In genomic region chr14:25882899-25883298, GRCh38 we compare ENCODE assay signal across 36 cellular contexts.
"Had no signal": no experiment of that assay in that cellular context is flagged by ENCODE, and none has a peak within 500 bp of the region (broad histone marks: within the 10 kb centered on the region; RNA-seq: fewer than 3 reads in every experiment).

No MANE protein-coding gene starts in this region.

- H3K36me3 ChIP-seq: MG63 had no signal

- H3K9me3 ChIP-seq: MG63 had no signal

- DNase-seq: Karpas-422, Kasumi-1, MG63, MM.1S, MV-4-11, NCI-H1048, NCI-H1092, NCI-H1092 treated with DMSO at 0.1 percent for 48 hours, NCI-H1105, NCI-H1105 treated with DMSO at 0.1 percent for 48 hours, NCI-H1417, NCI-H1417 treated with DMSO at 0.1 percent for 48 hours, NCI-H1436, NCI-H1436 treated with DMSO at 0.1 percent for 48 hours, NCI-H146, NCI-H1694, NCI-H1694 treated with DMSO at 0.1 percent for 48 hours, NCI-H187, NCI-H187 treated with DMSO at 0.1 percent for 48 hours, NCI-H1930, NCI-H2029, NCI-H2029 treated with DMSO at 0.1 percent for 48 hours, NCI-H2081, NCI-H2081 treated with DMSO at 0.1 percent for 48 hours, NCI-H2107, NCI-H2171, NCI-H2171 treated with DMSO at 0.1 percent for 48 hours, NCI-H2227 treated with DMSO at 0.1 percent for 48 hours, NCI-H226, NCI-H345, NCI-H446, NCI-H446 treated with DMSO at 0.1 percent for 48 hours, NCI-H510A, NCI-H510A treated with DMSO at 0.1 percent for 48 hours, NCI-H524, NCI-H524 treated with DMSO at 0.1 percent for 48 hours had no signal

- H3K4me3 ChIP-seq: MG63 had no signal

- H3K27me3 ChIP-seq: MG63 had no signal
